Comparison of ENCODE assay signal across 23 cellular contexts in the genomic region with DNA sequence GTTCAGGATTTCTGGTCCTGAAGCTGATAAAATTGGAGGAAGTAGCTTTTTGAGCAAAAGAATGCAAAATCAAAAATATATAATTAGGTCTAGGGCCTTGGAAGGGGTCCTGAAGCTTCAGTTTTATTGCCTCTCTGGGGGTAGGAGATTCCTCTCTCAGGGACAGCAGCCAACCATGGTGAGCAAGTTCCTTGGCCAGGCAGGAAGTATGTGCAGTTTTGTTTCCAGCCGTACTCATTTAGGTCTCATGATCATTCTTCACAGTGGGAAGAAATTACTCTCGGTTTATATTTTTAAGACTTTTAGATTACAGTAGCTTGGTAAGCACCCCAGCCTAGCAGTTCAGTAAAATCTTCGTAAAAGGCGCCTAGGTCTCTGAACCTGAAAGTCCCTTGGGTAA. TPM values are rescaled to one million over a fixed set of nuclear protein-coding genes. Genes with fewer than 3 reads are reported as not detected.
DNase-seq lines count a peak whose midpoint lies in the region; ATAC-seq, FAIRE-seq and TF ChIP-seq lines count a peak whose summit lies in the region.
"Had no signal": no experiment of that assay in that cellular context is flagged by ENCODE, and none has a peak within 500 bp of the region (broad histone marks: within the 10 kb centered on the region; RNA-seq: fewer than 3 reads in every experiment).

No MANE protein-coding gene starts in this region.

- peaks cover 25% of the 10 kb centered on the region for H3K27me3 Mint-ChIP-seq in activated CD4-positive, alpha-beta T cell treated with anti-CD3 and anti-CD28 coated beads for 36 hours

- peaks cover 53% of the 10 kb centered on the region for H3K4me1 Mint-ChIP-seq in activated CD4-positive, alpha-beta T cell treated with anti-CD3 and anti-CD28 coated beads for 36 hours
- peaks cover 48% of the 10 kb centered on the region for H3K4me1 Mint-ChIP-seq in stimulated activated effector memory CD8-positive, alpha-beta T cell treated with anti-CD3 and anti-CD28 coated beads, Interleukin-12 subunit alpha, Interleukin-12 subunit beta, amount 100 ng/mL, for 72 hours

- POLR2A ChIA-PET in activated CD4-positive, alpha-beta T cell treated with anti-CD3 and anti-CD28 coated beads for 36 hours (lab: Charles Lee), result no interaction called here

- ATAC-seq in activated CD4-positive, alpha-beta T cell treated with anti-CD3 and anti-CD28 coated beads for 36 hours, result no peak
- no peak for ATAC-seq in stimulated activated effector memory CD8-positive, alpha-beta T cell treated with anti-CD3 and anti-CD28 coated beads, Interleukin-12 subunit alpha, Interleukin-12 subunit beta, amount 100 ng/mL, for 72 hours
- ATAC-seq: heart right ventricle, natural killer cell had no signal

- CTCF ChIA-PET in activated CD4-positive, alpha-beta T cell treated with anti-CD3 and anti-CD28 coated beads for 36 hours (lab: Charles Lee), result interaction anchor here (0.5 to 1.0 kb wide), 2 partner anchors 177 to 398 kb away, joined by 3 read pairs; no protein-coding TSS in a partner anchor

- FAIRE-seq in H54 (lab: Jason Lieb, UNC), result no peak
- FAIRE-seq: D721Med, G401.6, islet of Langerhans had no signal

- H3K36me3 Mint-ChIP-seq in activated CD4-positive, alpha-beta T cell treated with anti-CD3 and anti-CD28 coated beads for 36 hours (ENCODE audit: low read depth), result no peaks in the 10 kb centered on the region
- no peaks in the 10 kb centered on the region for H3K36me3 Mint-ChIP-seq in stimulated activated effector memory CD8-positive, alpha-beta T cell treated with anti-CD3 and anti-CD28 coated beads, Interleukin-12 subunit alpha, Interleukin-12 subunit beta, amount 100 ng/mL, for 72 hours
- H3K36me3 Mint-ChIP-seq: natural killer cell had no signal

- H3K9me3 Mint-ChIP-seq in activated CD4-positive, alpha-beta T cell treated with anti-CD3 and anti-CD28 coated beads for 36 hours (ENCODE audit: low read depth), result no peaks in the 10 kb centered on the region
- H3K9me3 Mint-ChIP-seq in stimulated activated effector memory CD8-positive, alpha-beta T cell treated with anti-CD3 and anti-CD28 coated beads, Interleukin-12 subunit alpha, Interleukin-12 subunit beta, amount 100 ng/mL, for 72 hours, result no peaks in the 10 kb centered on the region
- H3K9me3 Mint-ChIP-seq: HFFc6; natural killer cell; T-helper 1 cell treated with Interleukin-12 subunit alpha and Interleukin-12 subunit beta and Interleukin-4 antibody, amounts not matched to agents 30 μg/mL and 1 μg/mL, for 36 hours had no signal

- H3K4me3 Mint-ChIP-seq in activated CD4-positive, alpha-beta T cell treated with anti-CD3 and anti-CD28 coated beads for 36 hours, result no peak overlapping the region
- no peak overlapping the region for H3K4me3 Mint-ChIP-seq in stimulated activated effector memory CD8-positive, alpha-beta T cell treated with anti-CD3 and anti-CD28 coated beads, Interleukin-12 subunit alpha, Interleukin-12 subunit beta, amount 100 ng/mL, for 72 hours
- H3K4me3 Mint-ChIP-seq: HFFc6 had no signal

- no peak for DNase-seq in activated CD4-positive, alpha-beta T cell treated with anti-CD3 and anti-CD28 coated beads for 36 hours
- DNase-seq in activated CD4-positive, alpha-beta T cell treated with anti-CD3 and anti-CD28 coated beads for 1 hour, result no peak
- DNase-seq in astrocyte of the cerebellum (ENCODE audit: low read depth) (peak; percentile 38), fibroblast of pulmonary artery (ENCODE audit: low read depth) (peak; percentile 33), SK-N-DZ (ENCODE audit: low spot score) (no peak), H54 (ENCODE audit: insufficient read length, low spot score) (no peak), middle frontal gyrus (ENCODE audit: extremely low spot score, low spot score) (no peak)
- no peak for DNase-seq in stimulated activated effector memory CD8-positive, alpha-beta T cell treated with anti-CD3 and anti-CD28 coated beads, Interleukin-12 subunit alpha, Interleukin-12 subunit beta, amount 100 ng/mL, for 72 hours (ENCODE audit: low spot score in 2 of 2)
- DNase-seq: activated effector memory CD4-positive, alpha-beta T cell treated with anti-CD3 and anti-CD28 coated beads, Interleukin-2, amount 50 U/mL, for 16 hours; heart right ventricle; HFFc6; natural killer cell; NCI-H1092; NCI-H2081 treated with DMSO at 0.1 percent for 48 hours; NCI-H524; posterior cingulate gyrus; tibial artery; WERI-Rb-1 had no signal

- peak overlapping the region; percentile 62 for H3K27ac Mint-ChIP-seq in activated CD4-positive, alpha-beta T cell treated with anti-CD3 and anti-CD28 coated beads for 36 hours
- peak overlapping the region; percentile 60 for H3K27ac Mint-ChIP-seq in stimulated activated effector memory CD8-positive, alpha-beta T cell treated with anti-CD3 and anti-CD28 coated beads, Interleukin-12 subunit alpha, Interleukin-12 subunit beta, amount 100 ng/mL, for 72 hours
- H3K27ac Mint-ChIP-seq: HFFc6 had no signal

- in situ Hi-C loops in astrocyte of the cerebellum (cut with HindIII; ENCODE audit: low sequenced_read_pairs), result no loop called here

- intact Hi-C loops in activated CD4-positive, alpha-beta T cell treated with anti-CD3 and anti-CD28 coated beads for 36 hours (cut with DNase I, micrococcal nuclease), result loop anchor here (2.0 to 10.0 kb wide), 6 partner anchors 124 to 1373 kb away; partner anchors contain the start of genes CTSC (in 1 of the 2) and PRSS23 (in 1 of the 2)

- TF ChIP-seq CTCF in astrocyte of the cerebellum (IDR thresholded peaks at IDR 0.05; ENCODE audit: low read depth, low read length, missing control alignments) (no peak), fibroblast of pulmonary artery (IDR thresholded peaks at IDR 0.05; ENCODE audit: low read length, missing control alignments) (no peak)

- no peak for TF ChIP-seq POLR2A in H54 (IDR thresholded peaks at IDR 0.05; ENCODE audit: low read depth, low read length)

- H3K4me3 ChIP-seq in astrocyte of the cerebellum (ENCODE audit: low read depth, low read length), result no peak overlapping the region
- no peak overlapping the region for H3K4me3 ChIP-seq in fibroblast of pulmonary artery (replicated peaks; ENCODE audit: low read depth, low read length)
- H3K4me3 ChIP-seq: BLaER1, heart right ventricle, tibial artery had no signal

RNA-seq across cellular contexts. Expression of gene RAB38, which starts 3.0 kb away (rescaled TPM):
- 1 to 10 TPM; 2.9 to 3.1 TPM for total RNA-seq in activated CD4-positive, alpha-beta T cell treated with anti-CD3 and anti-CD28 coated beads for 36 hours
- polyA plus RNA-seq in SK-N-DZ (2014; cell fraction: cytosol; rRNA removed), result 3.6 and 8.4 TPM in 2 replicates
- 4.1 and 4.8 TPM in 2 replicates for polyA plus RNA-seq in SK-N-DZ (2014; cell fraction: nucleus; rRNA removed)

Comparison
In these comparisons a context has a peak if more than half of its experiments do, and no peak if none do; other contexts are left out.
1. DNase-seq: peak in astrocyte of the cerebellum (single experiment) and fibroblast of pulmonary artery (single experiment); none in activated CD4-positive, alpha-beta T cell treated with anti-CD3 and anti-CD28 coated beads for 36 hours (single experiment), activated CD4-positive, alpha-beta T cell treated with anti-CD3 and anti-CD28 coated beads for 1 hour (single experiment), stimulated activated effector memory CD8-positive, alpha-beta T cell treated with anti-CD3 and anti-CD28 coated beads, Interleukin-12 subunit alpha, Interleukin-12 subunit beta, amount 100 ng/mL, for 72 hours (0 of 2), SK-N-DZ (single experiment), H54 (single experiment) and middle frontal gyrus (single experiment).